In the genomic region with DNA sequence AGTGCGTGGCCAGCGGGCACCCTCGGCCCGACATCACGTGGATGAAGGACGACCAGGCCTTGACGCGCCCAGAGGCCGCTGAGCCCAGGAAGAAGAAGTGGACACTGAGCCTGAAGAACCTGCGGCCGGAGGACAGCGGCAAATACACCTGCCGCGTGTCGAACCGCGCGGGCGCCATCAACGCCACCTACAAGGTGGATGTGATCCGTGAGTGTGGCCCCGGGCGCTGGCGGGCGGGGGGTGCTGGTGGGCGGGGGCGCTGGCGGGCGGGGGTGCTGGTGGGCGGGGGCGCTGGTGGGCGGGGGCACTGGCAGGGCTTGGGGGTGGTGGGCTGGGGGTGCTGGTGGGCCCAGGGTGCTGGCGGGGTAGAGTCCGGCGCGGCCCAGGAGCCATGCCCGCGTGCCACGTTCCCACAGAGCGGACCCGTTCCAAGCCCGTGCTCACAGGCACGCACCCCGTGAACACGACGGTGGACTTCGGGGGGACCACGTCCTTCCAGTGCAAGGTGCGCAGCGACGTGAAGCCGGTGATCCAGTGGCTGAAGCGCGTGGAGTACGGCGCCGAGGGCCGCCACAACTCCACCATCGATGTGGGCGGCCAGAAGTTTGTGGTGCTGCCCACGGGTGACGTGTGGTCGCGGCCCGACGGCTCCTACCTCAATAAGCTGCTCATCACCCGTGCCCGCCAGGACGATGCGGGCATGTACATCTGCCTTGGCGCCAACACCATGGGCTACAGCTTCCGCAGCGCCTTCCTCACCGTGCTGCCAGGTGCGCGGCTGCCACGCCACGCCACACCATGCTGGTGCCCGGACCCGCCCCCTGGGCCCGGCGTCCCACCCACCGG, we compare ENCODE assay signal across 28 cellular contexts. TPM values are rescaled to one million over a fixed set of nuclear protein-coding genes. Genes with fewer than 3 reads are reported as not detected.
"Had no signal": no experiment of that assay in that cellular context is flagged by ENCODE, and none has a peak within 500 bp of the region (broad histone marks: within the 10 kb centered on the region; RNA-seq: fewer than 3 reads in every experiment).

No MANE protein-coding gene starts in this region.

- ATAC-seq: mucosa of descending colon; naive thymus-derived CD4-positive, alpha-beta T cell; natural killer cell treated with Interleukin-12 subunit alpha and Interleukin-12 subunit beta and Interleukin-15 and Interleukin-18, amount 100 ng/mL, for 72 hours; pancreas; right cardiac atrium; stimulated activated memory B cell treated with anti-CD40 and anti-IgM and Interleukin-4, amounts not matched to agents 10 μg/mL and 1 μg/mL and 100 μg/mL, for 72 hours had no signal

- H3K27ac ChIP-seq: left ventricle myocardium inferior, pancreas, prostate gland, sigmoid colon, tibial nerve, uterus had no signal

- H3K36me3 ChIP-seq: prostate gland, uterus had no signal

- H3K27me3 Mint-ChIP-seq: naive thymus-derived CD4-positive, alpha-beta T cell; natural killer cell treated with Interleukin-12 subunit alpha and Interleukin-12 subunit beta and Interleukin-15 and Interleukin-18, amount 100 ng/mL, for 72 hours; stimulated activated memory B cell treated with anti-CD40 and anti-IgM and Interleukin-4, amounts not matched to agents 10 μg/mL and 1 μg/mL and 100 μg/mL, for 72 hours; stimulated activated naive CD8-positive, alpha-beta T cell treated with anti-CD3 and anti-CD28 coated beads, Interleukin-15, Interleukin-2, amounts not matched to agents 100 ng/mL and 50 ng/mL, for 24 hours; type B pancreatic cell had no signal

- H3K4me3 Mint-ChIP-seq: immature natural killer cell; naive thymus-derived CD4-positive, alpha-beta T cell; natural killer cell treated with Interleukin-12 subunit alpha and Interleukin-12 subunit beta and Interleukin-15 and Interleukin-18, amount 100 ng/mL, for 72 hours; stimulated activated memory B cell treated with anti-CD40 and anti-IgM and Interleukin-4, amounts not matched to agents 10 μg/mL and 1 μg/mL and 100 μg/mL, for 72 hours; stimulated activated naive CD8-positive, alpha-beta T cell treated with anti-CD3 and anti-CD28 coated beads, Interleukin-15, Interleukin-2, amounts not matched to agents 100 ng/mL and 50 ng/mL, for 24 hours; type B pancreatic cell had no signal

- H3K4me1 ChIP-seq: pancreas, prostate gland, sigmoid colon, uterus had no signal

- DNase-seq: hippocampal formation; immature natural killer cell; kidney; left ventricle myocardium inferior; midbrain; mucosa of descending colon; naive thymus-derived CD4-positive, alpha-beta T cell; nucleus accumbens; pancreas; posterior cingulate gyrus; retina; right cardiac atrium; sigmoid colon; small intestine; stimulated activated CD4-positive, alpha-beta T cell treated with anti-CD3 and anti-CD28 coated beads, Interleukin-1b, Interleukin-23, amount 100 ng/mL, for 48 hours; stimulated activated CD4-positive, alpha-beta T cell treated with anti-CD3 and anti-CD28 coated beads, Interleukin-2, amount 100 ng/mL, for 48 hours; stimulated activated CD4-positive, alpha-beta T cell treated with anti-CD3 and anti-CD28 coated beads, Interleukin-4, amount 100 ng/mL, for 4 hours; stimulated activated CD8-positive, alpha-beta memory T cell treated with anti-CD3 and anti-CD28 coated beads, Interleukin-4, amount 100 ng/mL, for 48 hours; substantia nigra; uterus had no signal

- H3K27me3 ChIP-seq: pancreas, tibial nerve, uterus had no signal

- H3K9me3 ChIP-seq: left ventricle myocardium inferior, mucosa of descending colon, pancreas, prostate gland, sigmoid colon, tibial nerve, uterus had no signal

- H3K4me3 ChIP-seq: left ventricle myocardium inferior, lung, mucosa of descending colon, pancreas, prostate gland, sigmoid colon, tibial nerve, uterus had no signal

- H3K36me3 Mint-ChIP-seq: immature natural killer cell; natural killer cell treated with Interleukin-12 subunit alpha and Interleukin-12 subunit beta and Interleukin-15 and Interleukin-18, amount 100 ng/mL, for 72 hours had no signal

- FAIRE-seq: islet of Langerhans, kidney, pancreas, small intestine had no signal

- H3K9me3 Mint-ChIP-seq: immature natural killer cell; naive thymus-derived CD4-positive, alpha-beta T cell; natural killer cell treated with Interleukin-12 subunit alpha and Interleukin-12 subunit beta and Interleukin-15 and Interleukin-18, amount 100 ng/mL, for 72 hours; stimulated activated memory B cell treated with anti-CD40 and anti-IgM and Interleukin-4, amounts not matched to agents 10 μg/mL and 1 μg/mL and 100 μg/mL, for 72 hours; stimulated activated naive CD8-positive, alpha-beta T cell treated with anti-CD3 and anti-CD28 coated beads, Interleukin-15, Interleukin-2, amounts not matched to agents 100 ng/mL and 50 ng/mL, for 24 hours; type B pancreatic cell had no signal

- H3K27ac Mint-ChIP-seq: immature natural killer cell; natural killer cell treated with Interleukin-12 subunit alpha and Interleukin-12 subunit beta and Interleukin-15 and Interleukin-18, amount 100 ng/mL, for 72 hours; stimulated activated naive CD8-positive, alpha-beta T cell treated with anti-CD3 and anti-CD28 coated beads, Interleukin-15, Interleukin-2, amounts not matched to agents 100 ng/mL and 50 ng/mL, for 24 hours; type B pancreatic cell had no signal

RNA-seq across cellular contexts. Expression of gene SLC26A1, which starts 30.9 kb away (rescaled TPM):
- total RNA-seq: left ventricle myocardium inferior, sigmoid colon had no signal
